Comparison of ENCODE assay signal across 35 cellular contexts in genomic region chr1:200213392-200213791, GRCh38.
"Had no signal": no experiment of that assay in that cellular context is flagged by ENCODE, and none has a peak within 500 bp of the region (broad histone marks: within the 10 kb centered on the region; RNA-seq: fewer than 3 reads in every experiment).

No MANE protein-coding gene starts in this region.

- DNase-seq: Karpas-422, Kasumi-1, MG63, MM.1S, MV-4-11, NCI-H1048, NCI-H1092, NCI-H1092 treated with DMSO at 0.1 percent for 48 hours, NCI-H1105, NCI-H1105 treated with DMSO at 0.1 percent for 48 hours, NCI-H1417, NCI-H1417 treated with DMSO at 0.1 percent for 48 hours, NCI-H1436, NCI-H1436 treated with DMSO at 0.1 percent for 48 hours, NCI-H146, NCI-H1694, NCI-H1694 treated with DMSO at 0.1 percent for 48 hours, NCI-H187, NCI-H187 treated with DMSO at 0.1 percent for 48 hours, NCI-H1930, NCI-H2029, NCI-H2029 treated with DMSO at 0.1 percent for 48 hours, NCI-H2081, NCI-H2081 treated with DMSO at 0.1 percent for 48 hours, NCI-H2107, NCI-H2171, NCI-H2171 treated with DMSO at 0.1 percent for 48 hours, NCI-H2227 treated with DMSO at 0.1 percent for 48 hours, NCI-H226, NCI-H345, NCI-H446, NCI-H446 treated with DMSO at 0.1 percent for 48 hours, NCI-H510A, NCI-H510A treated with DMSO at 0.1 percent for 48 hours, NCI-H524 had no signal

- H3K4me3 ChIP-seq: MG63 had no signal

- H3K36me3 ChIP-seq: MG63 had no signal

- H3K27me3 ChIP-seq: MG63 had no signal
